31 cellular contexts compared by ENCODE assay signal in genomic region chr17:12136243-12136642, GRCh38.
"Had no signal": no experiment of that assay in that cellular context is flagged by ENCODE, and none has a peak within 500 bp of the region (broad histone marks: within the 10 kb centered on the region; RNA-seq: fewer than 3 reads in every experiment).

No MANE protein-coding gene starts in this region.

- H3K4me1 ChIP-seq: adrenal gland, ascending aorta, body of pancreas, breast epithelium had no signal

- H3K27ac ChIP-seq: adrenal gland, ascending aorta, body of pancreas, brain microvascular endothelial cell, breast epithelium, cardiac muscle cell had no signal

- H3K36me3 ChIP-seq: brain microvascular endothelial cell, breast epithelium had no signal

- ATAC-seq: activated naive CD4-positive, alpha-beta T cell treated with anti-CD3 and anti-CD28 coated beads, Interleukin-2, amount 50 U/mL, for 72 hours; activated naive CD8-positive, alpha-beta T cell treated with anti-CD3 and anti-CD28 coated beads, Interleukin-2, amount 50 U/mL, for 24 hours; activated T-cell treated with anti-CD3 and anti-CD28 coated beads, Interleukin-2, amount 50 U/mL, for 4 hours; activated T-cell treated with anti-CD3 and anti-CD28 coated beads, Interleukin-2, amount 50 U/mL, for 72 hours; activated T-helper 17 cell treated with anti-CD3 and anti-CD28 coated beads, Interleukin-2, amount 50 U/mL, for 72 hours; body of pancreas had no signal

- H3K4me3 ChIP-seq: adrenal gland, ascending aorta, body of pancreas, breast epithelium, cardiac muscle cell had no signal

- DNase-seq: activated effector memory CD4-positive, alpha-beta T cell treated with anti-CD3 and anti-CD28 coated beads, Interleukin-2, amount 50 U/mL, for 16 hours; activated effector memory CD4-positive, alpha-beta T cell treated with Interleukin-2 at 50 U/mL for 16 hours; activated gamma-delta T cell; activated gamma-delta T cell treated with Interleukin-2 at 50 U/mL for 16 hours; activated naive CD4-positive, alpha-beta T cell; activated naive CD4-positive, alpha-beta T cell treated with anti-CD3 and anti-CD28 coated beads for 36 hours; activated naive CD4-positive, alpha-beta T cell treated with anti-CD3 and anti-CD28 coated beads, Interleukin-2, amount 10 ng/mL, durations not matched to agents 7 days and 5 days; activated naive CD4-positive, alpha-beta T cell treated with anti-CD3 and anti-CD28 coated beads, Interleukin-2, amount 50 U/mL, for 16 hours; activated naive CD4-positive, alpha-beta T cell treated with Interleukin-2 at 50 U/mL for 16 hours; activated naive CD8-positive, alpha-beta T cell treated with anti-CD3 and anti-CD28 coated beads for 36 hours; activated naive CD8-positive, alpha-beta T cell treated with anti-CD3 and anti-CD28 coated beads, Interleukin-2, amount 10 ng/mL, durations not matched to agents 7 days and 5 days; activated naive CD8-positive, alpha-beta T cell treated with anti-CD3 and anti-CD28 coated beads, Interleukin-2, amount 50 U/mL, for 24 hours; activated T-cell treated with anti-CD3 and anti-CD28 coated beads, Interleukin-2, amount 50 U/mL, for 24 hours; activated T-cell treated with anti-CD3 and anti-CD28 coated beads, Interleukin-2, amount 50 U/mL, for 4 hours; activated T-cell treated with anti-CD3 and anti-CD28 coated beads, Interleukin-2, amount 50 U/mL, for 48 hours; activated T-cell treated with anti-CD3 and anti-CD28 coated beads, Interleukin-2, amount 50 U/mL, for 72 hours; adrenal gland; amniotic stem cell; amygdala; anterior cingulate cortex; aorta; body of pancreas; caudate nucleus; central memory CD4-positive, alpha-beta T cell; cerebellar nuclear complex had no signal

- H3K9me3 ChIP-seq: adrenal gland, body of pancreas had no signal

- H3K27me3 ChIP-seq: adrenal gland, ascending aorta, body of pancreas, brain microvascular endothelial cell, breast epithelium, cardiac muscle cell had no signal
